In genomic region chr6:36927691-36928546, GRCh38 we compare ENCODE assay signal across 15 cellular contexts. TPM values are rescaled to one million over a fixed set of nuclear protein-coding genes. Genes with fewer than 3 reads are reported as not detected.
DNase-seq lines count a peak whose midpoint lies in the region; ATAC-seq, FAIRE-seq and TF ChIP-seq lines count a peak whose summit lies in the region.
"Had no signal": no experiment of that assay in that cellular context is flagged by ENCODE, and none has a peak within 500 bp of the region (broad histone marks: within the 10 kb centered on the region; RNA-seq: fewer than 3 reads in every experiment).

No MANE protein-coding gene starts in this region.

- H3K36me3 ChIP-seq in GM23248 (ENCODE audit: low read depth), result peaks cover 4% of the 10 kb centered on the region; the same call in 1 of the 2 replicates
- H3K36me3 ChIP-seq in K562 (ENCODE audit: control insufficient read depth, insufficient read depth, low read length), result peaks cover 28% of the 10 kb centered on the region
- peaks cover 14 to 25% (median 18%) of the 10 kb centered on the region in 3 donors for H3K36me3 ChIP-seq in skeletal muscle tissue (ENCODE audit: control insufficient read depth in 3 of 3, insufficient read depth in 3 of 3, low read length in 3 of 3)

- TF ChIP-seq POLR2A in K562 (conservative IDR thresholded peaks at IDR 0.05), result peak; percentile 43

- H4K20me1 ChIP-seq in GM23248 (ENCODE audit: insufficient read depth) (no peaks in the 10 kb centered on the region), K562 (replicated peaks; ENCODE audit: control insufficient read depth, insufficient read depth, low read length) (peaks cover 12% of the 10 kb centered on the region; the same call in 1 of the 2 replicates)

- CTCF ChIA-PET in K562 (lab: Yijun Ruan, JAX; ENCODE audit: low intra/inter-chr PET ratio), result no interaction called here

- 16 to 17% methylated on average over 13 of the region's 13 CpGs for WGBS in GM23248 (ENCODE audit: low coverage in 1 of 2, low lambda C conversion rate in 2 of 2, missing lambda C conversion rate in 2 of 2), 2 experiments
- 66% methylated on average over 13 of the region's 13 CpGs for WGBS in K562 (ENCODE audit: insufficient coverage, low coverage, missing lambda C conversion rate)

- H3K27ac ChIP-seq in GM23248 (peak overlapping the region; percentile 70), K562 (ENCODE audit: extremely low read depth, low read depth, low read length) (no peak overlapping the region), skeletal muscle tissue (ENCODE audit: low read depth, low read length) (peak overlapping the region; percentile 64)
- H3K27ac ChIP-seq: HL-60 had no signal

- ATAC-seq in K562, result peak; percentile 19
- ATAC-seq: natural killer cell had no signal

- POLR2A ChIA-PET in K562 (lab: Yijun Ruan, JAX), result interaction anchor here (0.6 to 2.8 kb wide), 13 partner anchors 8 to 286 kb away, joined by 3 to 10 read pairs (median 4); partner anchors contain the start of gene PPIL1

- H2AFZ ChIP-seq in GM23248 (no peak overlapping the region), K562 (ENCODE audit: low read depth, low read length) (no peak overlapping the region)

- TF ChIP-seq EP300 in K562 (IDR thresholded peaks at IDR 0.05; ENCODE audit: low read length), result no peak

- peaks cover 55% of the 10 kb centered on the region for H3F3A ChIP-seq in GM23248 (ENCODE audit: insufficient read depth)

- H3K79me2 ChIP-seq in GM23248 (ENCODE audit: insufficient read depth) (no peaks in the 10 kb centered on the region), K562 (ENCODE audit: control insufficient read depth, insufficient read depth, low read length) (no peaks in the 10 kb centered on the region)

- TF ChIP-seq CTCF in K562 (IDR thresholded peaks at IDR 0.05 in 2 of 3, conservative IDR thresholded peaks at IDR 0.05 in 1 of 3; ENCODE audit: insufficient read depth in 2 of 3, low read depth in 1 of 3, low read length in 3 of 3), result no peak

- TF ChIP-seq RAD21 in K562 (CRISPR knock-in tag; conservative IDR thresholded peaks at IDR 0.05 in 1 of 2, IDR thresholded peaks at IDR 0.05 in 1 of 2), result no peak

- DNase-seq in GM23248 (peak; percentile 80), K562 (ENCODE audit: extremely low read depth in 1 of 4, low spot score in 3 of 4) (no peak), hepatic stellate cell (ENCODE audit: low spot score) (peak; percentile 62), A172 (ENCODE audit: low spot score) (no peak), ecto neural progenitor cell (ENCODE audit: low spot score) (no peak), amniotic stem cell (lab: John Stamatoyannopoulos, UW) (no peak)
- no peak for DNase-seq in activated naive CD4-positive, alpha-beta T cell (lab: John Stamatoyannopoulos, UW)
- DNase-seq: activated CD8-positive, alpha-beta memory T cell treated with anti-CD3 and anti-CD28 coated beads, Interleukin-2, amount 50 U/mL, for 48 hours; CD4-positive, CD25-positive, alpha-beta regulatory T cell; natural killer cell; stimulated activated CD4-positive, alpha-beta T cell treated with anti-CD3 and anti-CD28 coated beads, Interleukin-12 subunit alpha, Interleukin-12 subunit beta, amount 100 ng/mL, for 4 hours had no signal

- H3K4me1 ChIP-seq in GM23248 (ENCODE audit: insufficient read depth) (peaks cover 72% of the 10 kb centered on the region), K562 (replicated peaks in 1 of 2; ENCODE audit: control insufficient read depth in 2 of 2, insufficient read depth in 2 of 2, low read length in 2 of 2) (peaks cover 0 to 7% of the 10 kb centered on the region in 2 experiments; a peak in 2 of 5 replicates), skeletal muscle tissue (ENCODE audit: control insufficient read depth in 3 of 3, insufficient read depth in 3 of 3, low read length in 3 of 3) (peaks cover 38 to 39% (median 39%) of the 10 kb centered on the region in 3 donors)

- H3K4me3 ChIP-seq in GM23248 (0 out of 2 replicates have a peak overlapping the region, but pooled peaks have one; percentile 7), K562 (no peak overlapping the region), skeletal muscle tissue (ENCODE audit: low read length in 3 of 3) (peak overlapping the region; percentile 44 to 58 (median 57))
- H3K4me3 ChIP-seq: ascending aorta had no signal

- H3K9me3 ChIP-seq in GM23248 (ENCODE audit: low read depth) (no peaks in the 10 kb centered on the region), K562 (replicated peaks; ENCODE audit: control insufficient read depth, insufficient read depth, low read depth, low read length) (no peaks in the 10 kb centered on the region), skeletal muscle tissue (ENCODE audit: control insufficient read depth in 3 of 3, low read length in 3 of 3) (no peaks in the 10 kb centered on the region)
- H3K9me3 ChIP-seq: ascending aorta had no signal

- no peaks in the 10 kb centered on the region for H3K27me3 ChIP-seq in GM23248 (replicated peaks; ENCODE audit: insufficient read depth)
- peaks cover 2 to 7% of the 10 kb centered on the region in 2 experiments; a peak in 4 of 5 replicates for H3K27me3 ChIP-seq in K562 (ENCODE audit: control insufficient read depth in 2 of 2, insufficient read depth in 2 of 2, low read length in 2 of 2)
- H3K27me3 ChIP-seq in skeletal muscle tissue (ENCODE audit: control insufficient read depth in 3 of 3, insufficient read depth in 3 of 3, low read length in 3 of 3), result no peaks in the 10 kb centered on the region
- H3K27me3 ChIP-seq: ascending aorta had no signal

- H3K4me2 ChIP-seq in GM23248 (ENCODE audit: unreplicated experiment), result peak overlapping the region; percentile 60
- H3K4me2 ChIP-seq in K562 (ENCODE audit: insufficient read depth, low read length), result no peak overlapping the region

- H3K9me1 ChIP-seq in K562 (ENCODE audit: control insufficient read depth, insufficient read depth, low read length), result no peaks in the 10 kb centered on the region

- no peak for FAIRE-seq in K562 (lab: Jason Lieb, UNC)

- H3K9me2 ChIP-seq in GM23248 (ENCODE audit: insufficient read depth), result no peaks in the 10 kb centered on the region

- in situ Hi-C loops in GM23248 (cut with MboI) (no loop called here), K562 (cut with MboI) (no loop called here)

- BruUV-seq in K562 (replicated peaks; lab: Mats Ljungman, UMichigan), result no TSS peak

- intact Hi-C loops in K562 (cut with micrococcal nuclease), result no loop called here

- H3K9ac ChIP-seq in GM23248 (peak overlapping the region; percentile 26), K562 (ENCODE audit: insufficient read depth in 1 of 2, low read depth in 2 of 2, low read length in 2 of 2) (no peak overlapping the region), skeletal muscle tissue (ENCODE audit: low read depth in 1 of 3, low read length in 3 of 3) (peak overlapping the region in 2 of 3 donors; percentile 36 to 69)

RNA-seq across cellular contexts. Expression of gene PI16, which starts 26.6 kb away (rescaled TPM):
- 181 and 227 TPM in 2 replicates for total RNA-seq in GM23248 (2014; rRNA removed; shearing (Covaris generic))
- polyA plus RNA-seq in GM23248 (2016; fragmentation: Nextera tagmentation; extraction: Ambion mirVana) (390 and 398 TPM in 2 replicates), K562 (2011; rRNA removed) (0.06 TPM in 1 of 2 replicates, not detected in the other), K562 (2014; fragmentation: Illumina TruSeq; extraction: Trizol) (0.08 TPM in 1 of 2 replicates, not detected in the other), K562 (2014; fragmentation: Nextera tagmentation; extraction: Ambion mirVana) (not detected), K562 (2014; rRNA removed) (0.54 TPM in 1 of 2 replicates, not detected in the other)
- total RNA-seq in K562 (2011; cell fraction: chromatin; rRNA removed; ENCODE audit: low replicate concordance), result 0.42 TPM in 1 of 2 replicates, not detected in the other
- 0.33 TPM in 1 of 2 replicates, not detected in the other for total RNA-seq in K562 (2011; cell fraction: nucleolus; rRNA removed)
- 0.15 and 0.84 TPM in 2 replicates for total RNA-seq in K562 (2011; cell fraction: nucleoplasm; rRNA removed)
- total RNA-seq in K562 (2014; rRNA removed) (0.12 and 0.18 TPM in 2 replicates), K562 (2014; rRNA removed; fragmentation: Illumina TruSeq; extraction: Trizol) (not detected in 2 replicates), K562 (2015; rRNA removed; fragmentation: Illumina TruSeq; extraction: Trizol) (not detected in 2 replicates), K562 (2021) (0.18 TPM in 1 of 2 replicates, not detected in the other), skeletal muscle tissue (19.8 TPM)
- polyA plus RNA-seq in K562 (2011; cell fraction: cytosol; rRNA removed), result not detected in 2 replicates
- 0.06 and 0.13 TPM in 2 replicates for polyA plus RNA-seq in K562 (2011; cell fraction: nucleus; rRNA removed)
- polyA plus RNA-seq in K562 (2012), result 0.10 and 0.64 TPM in 2 replicates
- not detected in 2 replicates for polyA minus RNA-seq in K562 (2011; rRNA and poly(A)+ RNA removed)
- not detected in 2 replicates for polyA minus RNA-seq in K562 (2011; cell fraction: cytosol; rRNA and poly(A)+ RNA removed)
- 0.33 TPM in 1 of 2 replicates, not detected in the other for polyA minus RNA-seq in K562 (2011; cell fraction: nucleus; rRNA and poly(A)+ RNA removed)
- total RNA-seq in A172 (2014; rRNA removed; shearing (Covaris generic)), result 0.74 TPM in 1 of 2 replicates, not detected in the other
- total RNA-seq: M059J had no signal

RNA-seq across cellular contexts. Expression of gene C6orf89, which starts 42.2 kb away (rescaled TPM):
- total RNA-seq in GM23248 (2014; rRNA removed; shearing (Covaris generic)), result 84.0 and 85.5 TPM in 2 replicates
- polyA plus RNA-seq in GM23248 (2016; fragmentation: Nextera tagmentation; extraction: Ambion mirVana), result 73.8 and 73.9 TPM in 2 replicates
- total RNA-seq in K562 (2011; cell fraction: chromatin; rRNA removed; ENCODE audit: low replicate concordance), result 94.9 and 122 TPM in 2 replicates
- 56.4 and 60.3 TPM in 2 replicates for total RNA-seq in K562 (2011; cell fraction: nucleolus; rRNA removed)
- 122 and 177 TPM in 2 replicates for total RNA-seq in K562 (2011; cell fraction: nucleoplasm; rRNA removed)
- 47.2 and 63.5 TPM in 2 replicates for total RNA-seq in K562 (2014; rRNA removed)
- 81.6 and 89.0 TPM in 2 replicates for total RNA-seq in K562 (2014; rRNA removed; fragmentation: Illumina TruSeq; extraction: Trizol)
- 56.9 and 58.5 TPM in 2 replicates for total RNA-seq in K562 (2015; rRNA removed; fragmentation: Illumina TruSeq; extraction: Trizol)
- total RNA-seq in K562 (2021), result 74.8 and 80.1 TPM in 2 replicates
- 92.9 and 95.9 TPM in 2 replicates for polyA plus RNA-seq in K562 (2011; rRNA removed)
- polyA plus RNA-seq in K562 (2011; cell fraction: cytosol; rRNA removed), result 47.9 and 60.0 TPM in 2 replicates
- polyA plus RNA-seq in K562 (2011; cell fraction: nucleus; rRNA removed), result 59.9 and 67.0 TPM in 2 replicates
- 71.0 and 74.5 TPM in 2 replicates for polyA plus RNA-seq in K562 (2012)
- polyA plus RNA-seq in K562 (2014; fragmentation: Illumina TruSeq; extraction: Trizol), result 96.1 and 111 TPM in 2 replicates
- 10 to 100 TPM; 35.2 to 41.9 TPM for polyA plus RNA-seq in K562 (2014; fragmentation: Nextera tagmentation; extraction: Ambion mirVana)
- polyA plus RNA-seq in K562 (2014; rRNA removed), result 46.7 and 67.6 TPM in 2 replicates
- polyA minus RNA-seq in K562 (2011; rRNA and poly(A)+ RNA removed), result 51.7 and 54.4 TPM in 2 replicates
- polyA minus RNA-seq in K562 (2011; cell fraction: cytosol; rRNA and poly(A)+ RNA removed), result 23.9 and 29.3 TPM in 2 replicates
- 9.6 and 22.3 TPM in 2 replicates for polyA minus RNA-seq in K562 (2011; cell fraction: nucleus; rRNA and poly(A)+ RNA removed)
- total RNA-seq in skeletal muscle tissue, result 22.4 TPM
- total RNA-seq in A172 (2014; rRNA removed; shearing (Covaris generic)), result 36.8 TPM in 2 replicates

RNA-seq across cellular contexts. Expression of gene PPIL1, which starts 53.3 kb away (rescaled TPM):
- 20.4 and 36.3 TPM in 2 replicates for total RNA-seq in GM23248 (2014; rRNA removed; shearing (Covaris generic))
- polyA plus RNA-seq in GM23248 (2016; fragmentation: Nextera tagmentation; extraction: Ambion mirVana) (27.1 and 30.5 TPM in 2 replicates), K562 (2011; rRNA removed) (113 and 137 TPM in 2 replicates), K562 (2014; fragmentation: Illumina TruSeq; extraction: Trizol) (116 and 156 TPM in 2 replicates), K562 (2014; fragmentation: Nextera tagmentation; extraction: Ambion mirVana) (100 to 1,000 TPM; 195 to 205 TPM), K562 (2014; rRNA removed) (87.9 and 108 TPM in 2 replicates)
- total RNA-seq in K562 (2011; cell fraction: chromatin; rRNA removed; ENCODE audit: low replicate concordance), result 16.9 and 22.0 TPM in 2 replicates
- total RNA-seq in K562 (2011; cell fraction: nucleolus; rRNA removed), result 16.6 and 19.2 TPM in 2 replicates
- total RNA-seq in K562 (2011; cell fraction: nucleoplasm; rRNA removed), result 25.1 and 30.4 TPM in 2 replicates
- total RNA-seq in K562 (2014; rRNA removed) (65.8 and 86.0 TPM in 2 replicates), K562 (2014; rRNA removed; fragmentation: Illumina TruSeq; extraction: Trizol) (130 and 132 TPM in 2 replicates), K562 (2015; rRNA removed; fragmentation: Illumina TruSeq; extraction: Trizol) (107 and 119 TPM in 2 replicates), K562 (2021) (86.9 and 90.1 TPM in 2 replicates), skeletal muscle tissue (24.0 TPM)
- polyA plus RNA-seq in K562 (2011; cell fraction: cytosol; rRNA removed), result 95.1 and 112 TPM in 2 replicates
- 24.2 and 38.0 TPM in 2 replicates for polyA plus RNA-seq in K562 (2011; cell fraction: nucleus; rRNA removed)
- 81.7 and 93.9 TPM in 2 replicates for polyA plus RNA-seq in K562 (2012)
- polyA minus RNA-seq in K562 (2011; rRNA and poly(A)+ RNA removed), result 105 and 126 TPM in 2 replicates
- polyA minus RNA-seq in K562 (2011; cell fraction: cytosol; rRNA and poly(A)+ RNA removed), result 34.9 and 49.9 TPM in 2 replicates
- polyA minus RNA-seq in K562 (2011; cell fraction: nucleus; rRNA and poly(A)+ RNA removed), result 11.2 and 16.2 TPM in 2 replicates
- 64.3 and 71.7 TPM in 2 replicates for total RNA-seq in A172 (2014; rRNA removed; shearing (Covaris generic))

RNA-seq across cellular contexts. Expression of gene MTCH1, which starts 58.1 kb away (rescaled TPM):
- 418 and 473 TPM in 2 replicates for total RNA-seq in GM23248 (2014; rRNA removed; shearing (Covaris generic))
- 370 and 395 TPM in 2 replicates for polyA plus RNA-seq in GM23248 (2016; fragmentation: Nextera tagmentation; extraction: Ambion mirVana)
- 102 and 218 TPM in 2 replicates for total RNA-seq in K562 (2011; cell fraction: chromatin; rRNA removed; ENCODE audit: low replicate concordance)
- total RNA-seq in K562 (2011; cell fraction: nucleolus; rRNA removed), result 162 and 195 TPM in 2 replicates
- 126 and 134 TPM in 2 replicates for total RNA-seq in K562 (2011; cell fraction: nucleoplasm; rRNA removed)
- 118 and 148 TPM in 2 replicates for total RNA-seq in K562 (2014; rRNA removed)
- total RNA-seq in K562 (2014; rRNA removed; fragmentation: Illumina TruSeq; extraction: Trizol), result 98.3 and 112 TPM in 2 replicates
- total RNA-seq in K562 (2015; rRNA removed; fragmentation: Illumina TruSeq; extraction: Trizol), result 114 and 122 TPM in 2 replicates
- 153 and 161 TPM in 2 replicates for total RNA-seq in K562 (2021)
- 135 and 137 TPM in 2 replicates for polyA plus RNA-seq in K562 (2011; rRNA removed)
- 156 and 157 TPM in 2 replicates for polyA plus RNA-seq in K562 (2011; cell fraction: cytosol; rRNA removed)
- polyA plus RNA-seq in K562 (2011; cell fraction: nucleus; rRNA removed), result 338 and 345 TPM in 2 replicates
- 148 and 189 TPM in 2 replicates for polyA plus RNA-seq in K562 (2012)
- 125 and 128 TPM in 2 replicates for polyA plus RNA-seq in K562 (2014; fragmentation: Illumina TruSeq; extraction: Trizol)
- polyA plus RNA-seq in K562 (2014; fragmentation: Nextera tagmentation; extraction: Ambion mirVana), result 10 to 100 TPM in 1 of 2 experiments, 1 to 10 TPM in 1; 7.9 to 14.1 TPM
- polyA plus RNA-seq in K562 (2014; rRNA removed), result 102 and 116 TPM in 2 replicates
- 101 and 125 TPM in 2 replicates for polyA minus RNA-seq in K562 (2011; rRNA and poly(A)+ RNA removed)
- 65.4 and 66.7 TPM in 2 replicates for polyA minus RNA-seq in K562 (2011; cell fraction: cytosol; rRNA and poly(A)+ RNA removed)
- polyA minus RNA-seq in K562 (2011; cell fraction: nucleus; rRNA and poly(A)+ RNA removed), result 139 and 166 TPM in 2 replicates
- total RNA-seq in skeletal muscle tissue, result 116 TPM
- total RNA-seq in A172 (2014; rRNA removed; shearing (Covaris generic)), result 189 and 200 TPM in 2 replicates

Comparison
In these comparisons a context has a peak if more than half of its experiments do, and no peak if none do; other contexts are left out.
1. DNase-seq: peak in GM23248 (single experiment) and hepatic stellate cell (single experiment); none in K562 (0 of 4), A172 (single experiment), activated naive CD4-positive, alpha-beta T cell (0 of 4), ecto neural progenitor cell (single experiment) and amniotic stem cell (single experiment).
2. H3K9ac ChIP-seq: peak in GM23248 (single experiment) and skeletal muscle tissue (2 of 3); none in K562 (0 of 2).
3. RNA of gene PI16, which starts 26.6 kb away (total RNA-seq): 181 to 227 TPM in GM23248 and 19.8 TPM in skeletal muscle tissue (single experiment); 0.74 TPM in A172 and 0.12 to 0.84 TPM in K562; every median in the first group is over 10 times any median in the second.